23 cellular contexts compared by ENCODE assay signal in the genomic region with DNA sequence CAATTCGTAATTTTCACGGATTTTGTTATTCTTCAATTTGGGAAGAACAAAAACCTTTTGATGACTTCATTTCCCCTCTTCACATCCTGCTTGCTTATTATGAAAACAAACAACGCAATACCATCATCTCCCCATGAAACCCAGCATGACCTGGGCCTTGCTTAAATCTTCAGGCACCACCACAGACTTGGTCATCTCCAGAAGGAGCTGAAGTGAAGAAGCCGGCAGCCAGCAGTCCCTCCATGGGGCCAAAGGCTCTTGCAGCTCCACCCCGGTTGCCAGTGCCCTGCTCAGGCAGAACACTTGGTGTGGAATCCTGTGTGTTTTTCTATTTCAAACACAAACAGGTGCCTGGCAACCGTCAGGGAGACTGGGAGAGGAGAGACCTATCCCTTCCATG.
DNase-seq lines count a peak whose midpoint lies in the region; ATAC-seq and TF ChIP-seq lines count a peak whose summit lies in the region.
"Had no signal": no experiment of that assay in that cellular context is flagged by ENCODE, and none has a peak within 500 bp of the region (broad histone marks: within the 10 kb centered on the region; RNA-seq: fewer than 3 reads in every experiment).

No MANE protein-coding gene starts in this region.

- intact Hi-C loops in CD14-positive monocyte (cut with micrococcal nuclease): no loop called here

- TF ChIP-seq CTCF in CD14-positive monocyte (IDR thresholded peaks at IDR 0.05) (no peak), cardiac fibroblast (IDR thresholded peaks at IDR 0.05; ENCODE audit: low read depth, low read length) (no peak), RWPE1 (conservative IDR thresholded peaks at IDR 0.05; ENCODE audit: low read depth) (no peak)

- H3K4me3 ChIP-seq in MG63: no peak overlapping the region
- no peak overlapping the region for H3K4me3 ChIP-seq in cardiac fibroblast (replicated peaks in 1 of 2; ENCODE audit: low read depth in 2 of 2, low read length in 2 of 2)
- H3K4me3 ChIP-seq: K562, PC-9, spleen, testis had no signal

- POLR2A ChIA-PET in RWPE1 (lab: Yijun Ruan, JAX; ENCODE audit: low non-redundant PET): no interaction called here

- H3K27ac Mint-ChIP-seq in CD14-positive monocyte: peak overlapping the region in 4 of 7 donors; percentile 7 to 80 (median 45)
- H3K27ac Mint-ChIP-seq: activated CD4-positive, alpha-beta memory T cell treated with anti-CD3 and anti-CD28 coated beads for 36 hours; activated naive CD4-positive, alpha-beta T cell treated with anti-CD3 and anti-CD28 coated beads, Interleukin-2, amount 50 U/mL, for 72 hours; endodermal cell; naive B cell had no signal

- peaks cover 3 to 13% (median 7%) of the 10 kb centered on the region in 3 donors for H3K27me3 Mint-ChIP-seq in CD14-positive monocyte (ENCODE audit: low read depth in 3 of 3)

- peak overlapping the region in 1 of 2 donors; percentile 12 for H3K4me3 Mint-ChIP-seq in CD14-positive monocyte
- H3K4me3 Mint-ChIP-seq: activated CD4-positive, alpha-beta memory T cell treated with anti-CD3 and anti-CD28 coated beads for 36 hours; endodermal cell; naive B cell had no signal

- no peaks in the 10 kb centered on the region for H3K9me3 ChIP-seq in MG63
- H3K9me3 ChIP-seq: Caco-2, spleen, testis had no signal

- DNase-seq in CD14-positive monocyte (ENCODE audit: low spot score): no peak
- peak; percentile 82 for DNase-seq in MG63
- DNase-seq in cardiac fibroblast (ENCODE audit: low read depth in 2 of 2): peak; percentile 11 to 97
- DNase-seq in mesenteric fat pad (ENCODE audit: low spot score): peak; percentile 45
- no peak for DNase-seq in left lobe of liver (ENCODE audit: low spot score)
- no peak for DNase-seq in effector CD4-positive, alpha-beta T cell
- DNase-seq in RWPE1 (ENCODE audit: low spot score): no peak
- DNase-seq: activated CD4-positive, alpha-beta memory T cell treated with anti-CD3 and anti-CD28 coated beads for 36 hours; activated T-cell treated with anti-CD3 and anti-CD28 coated beads, Interleukin-2, amount 50 U/mL, for 1 hour; Caco-2; endodermal cell; naive B cell; NCI-H1092 treated with DMSO at 0.1 percent for 48 hours; NCI-H2107; NCI-H524 treated with DMSO at 0.1 percent for 48 hours; PC-9; posterior cingulate gyrus; spleen; SW 1271; testis had no signal

- H3K36me3 ChIP-seq in MG63: no peaks in the 10 kb centered on the region
- H3K36me3 ChIP-seq: spleen had no signal

- CTCF ChIA-PET in RWPE1 (lab: Yijun Ruan, JAX): interaction anchor here (0.5 kb wide), 1 partner anchor 78 kb away, joined by 4 read pairs; no protein-coding TSS in a partner anchor

- ATAC-seq in left lobe of liver (no peak), HG03565 (IDR thresholded peaks at IDR 0.05; ENCODE audit: unreplicated experiment) (no peak)
- ATAC-seq: activated naive CD4-positive, alpha-beta T cell treated with anti-CD3 and anti-CD28 coated beads, Interleukin-2, amount 50 U/mL, for 72 hours; K562 had no signal

- peaks cover 0 to 5% (median 0%) of the 10 kb centered on the region in 7 donors for H3K9me3 Mint-ChIP-seq in CD14-positive monocyte
- H3K9me3 Mint-ChIP-seq: activated CD4-positive, alpha-beta memory T cell treated with anti-CD3 and anti-CD28 coated beads for 36 hours; endodermal cell had no signal

- H3K27ac ChIP-seq in RWPE1: no peak overlapping the region
- H3K27ac ChIP-seq: PC-9, spleen, testis had no signal

- H3K4me1 Mint-ChIP-seq in CD14-positive monocyte: peaks cover 23% of the 10 kb centered on the region
- H3K4me1 Mint-ChIP-seq: endodermal cell had no signal

- no peaks in the 10 kb centered on the region for H3K36me3 Mint-ChIP-seq in CD14-positive monocyte
- H3K36me3 Mint-ChIP-seq: activated CD4-positive, alpha-beta memory T cell treated with anti-CD3 and anti-CD28 coated beads for 36 hours; activated naive CD4-positive, alpha-beta T cell treated with anti-CD3 and anti-CD28 coated beads, Interleukin-2, amount 50 U/mL, for 72 hours; naive B cell had no signal

- no peaks in the 10 kb centered on the region for H3K27me3 ChIP-seq in MG63
- H3K27me3 ChIP-seq: testis had no signal

Comparison
In these comparisons a context has a peak if more than half of its experiments do, and no peak if none do; other contexts are left out.
1. DNase-seq: peak in MG63 (single experiment), cardiac fibroblast (2 of 2) and mesenteric fat pad (single experiment); none in CD14-positive monocyte (single experiment), left lobe of liver (single experiment), effector CD4-positive, alpha-beta T cell (single experiment) and RWPE1 (single experiment).